ENCODE assay signal across 8 cellular contexts in the genomic region with DNA sequence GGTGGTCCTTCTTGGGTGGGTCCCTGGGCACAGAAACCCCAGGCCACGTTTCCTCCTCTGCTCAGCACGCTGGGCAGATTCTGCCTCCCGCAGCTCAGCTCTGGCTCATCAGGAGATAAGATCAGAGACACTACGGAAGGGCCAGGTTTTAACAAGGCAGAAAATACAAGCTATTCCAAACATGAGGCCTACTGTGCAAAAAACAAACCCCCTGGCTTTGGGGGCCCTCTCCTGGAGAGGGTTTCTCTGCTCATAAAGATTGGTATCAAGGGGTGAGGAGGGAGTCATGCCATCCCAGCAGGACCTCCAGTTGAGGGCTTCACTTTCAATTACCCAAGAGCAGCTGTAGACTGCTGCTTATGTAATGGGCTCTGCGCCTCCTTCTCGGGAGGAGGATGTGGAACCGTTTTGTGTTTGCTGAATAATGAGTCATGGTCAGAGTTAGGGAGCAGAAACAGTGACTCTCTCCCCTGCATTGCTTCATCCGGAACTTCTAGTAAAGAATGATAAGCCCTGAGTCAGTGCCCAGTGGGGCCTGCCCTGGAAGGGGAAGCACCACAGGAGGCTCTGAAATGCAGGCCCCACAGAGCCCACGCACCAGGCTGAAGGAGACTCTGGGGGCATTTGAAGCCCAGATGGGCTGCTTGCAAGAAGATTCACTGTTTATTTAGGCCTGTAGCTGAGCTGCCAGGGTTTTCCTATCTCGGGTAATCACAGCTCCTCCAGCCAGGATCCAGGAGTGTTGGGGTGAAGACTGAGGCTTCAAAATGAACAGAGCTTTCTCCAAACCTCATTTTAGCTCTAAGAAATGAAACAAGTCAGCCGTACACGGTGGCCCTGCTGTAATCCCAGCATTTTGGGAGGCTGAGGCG.
A peak's percentile ranks its signal among the peaks of the same experiment; 100 is the strongest.
DNase-seq lines count a peak whose midpoint lies in the region; ATAC-seq and TF ChIP-seq lines count a peak whose summit lies in the region.

No MANE protein-coding gene starts in this region.

- H3K36me3 ChIP-seq in smooth muscle cell (ENCODE audit: low read depth), result no peaks in the 10 kb centered on the region

- H3K9ac ChIP-seq in smooth muscle cell (ENCODE audit: low read depth), result peak overlapping the region; percentile 88

- H2AFZ ChIP-seq in smooth muscle cell (ENCODE audit: low read depth), result no peak overlapping the region

- WGBS in smooth muscle cell (ENCODE audit: low lambda C conversion rate), result 7% methylated on average over 13 of the region's 13 CpGs

- TF ChIP-seq CTCF in smooth muscle cell (IDR thresholded peaks at IDR 0.05; ENCODE audit: borderline replicate concordance, insufficient read depth, poor library complexity, severe bottlenecking), result no peak

- H3K4me3 ChIP-seq in smooth muscle cell, result no peak overlapping the region

- no peaks in the 10 kb centered on the region for H3K79me2 ChIP-seq in smooth muscle cell (ENCODE audit: low read depth)

- no peaks in the 10 kb centered on the region for H3K9me3 ChIP-seq in smooth muscle cell (replicated peaks; ENCODE audit: low read depth)

- peak; percentile 97 for ATAC-seq in GM18907 (IDR thresholded peaks at IDR 0.05; ENCODE audit: unreplicated experiment)
- peak; percentile 97 for ATAC-seq in HG03095 (IDR thresholded peaks at IDR 0.05; ENCODE audit: unreplicated experiment)

- H3K27ac ChIP-seq in smooth muscle cell (ENCODE audit: low read depth), result peak overlapping the region; percentile 97

- peaks cover 9% of the 10 kb centered on the region for H3K4me1 ChIP-seq in smooth muscle cell (ENCODE audit: low read depth)

- peak overlapping the region; percentile 53 for H3K4me2 ChIP-seq in smooth muscle cell

- H3F3A ChIP-seq in smooth muscle cell (ENCODE audit: low read depth), result peaks cover 30% of the 10 kb centered on the region

- peak; percentile 89 for DNase-seq in Ammon's horn (ENCODE audit: low spot score)
- peak; percentile 99 for DNase-seq in RKO (ENCODE audit: low spot score)
- peak; percentile 98 for DNase-seq in brain pericyte (ENCODE audit: low read depth, low spot score)
- peak; percentile 96 for DNase-seq in islet precursor cell
- peak; percentile 83 for DNase-seq in smooth muscle cell (lab: John Stamatoyannopoulos, UW; ENCODE audit: unreplicated experiment)
- no peak for DNase-seq in activated gamma-delta T cell treated with Interleukin-2 at 50 U/mL for 16 hours

- no peaks in the 10 kb centered on the region for H3K27me3 ChIP-seq in smooth muscle cell (ENCODE audit: low read depth)

- H4K20me1 ChIP-seq in smooth muscle cell (ENCODE audit: low read depth), result no peaks in the 10 kb centered on the region
